Comparison of ENCODE assay signal across 1 cellular context in the genomic region with DNA sequence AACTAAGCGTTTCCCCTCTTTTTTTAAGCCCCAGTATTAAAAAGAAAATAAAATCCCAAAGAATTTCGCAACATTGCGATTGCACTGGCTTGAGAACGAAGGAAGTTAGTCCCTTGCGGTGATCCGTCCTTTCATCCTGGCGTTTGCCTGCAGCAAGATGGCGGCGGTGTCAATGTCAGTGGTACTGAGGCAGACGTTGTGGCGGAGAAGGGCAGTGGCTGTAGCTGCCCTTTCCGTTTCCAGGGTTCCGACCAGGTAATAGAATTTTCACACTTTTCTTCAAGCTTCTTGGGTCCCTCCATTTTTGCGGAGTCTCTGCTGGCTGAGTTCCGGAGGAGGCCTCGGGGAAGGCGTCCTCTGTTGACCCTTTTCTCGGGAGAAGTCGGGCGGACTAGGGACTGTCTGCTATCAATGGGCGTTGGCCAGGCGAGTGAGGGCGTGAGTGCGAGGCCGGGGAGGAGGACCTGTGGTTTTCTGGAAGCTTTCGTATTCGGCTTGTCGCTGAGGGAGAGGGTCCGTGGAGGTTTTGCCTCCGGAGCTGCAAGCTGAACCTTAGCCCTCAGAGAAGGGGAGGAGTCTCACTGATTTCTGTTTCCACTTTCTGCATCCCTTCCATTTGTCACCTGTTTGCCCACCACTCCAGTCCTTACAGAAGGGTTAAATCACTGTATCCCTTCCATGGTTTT.
TF ChIP-seq lines count a peak whose summit lies in the region.

A gene (plus strand): TSS at position 134 of the 686 bp plus-strand sequence. CDS start 24 bp downstream, at position 158.

TF ChIP-seq in K562, 482 proteins besides CTCF, POLR2A, EP300 and RAD21 (continued from another document and continues in another):
- TF ChIP-seq, protein P1, sequence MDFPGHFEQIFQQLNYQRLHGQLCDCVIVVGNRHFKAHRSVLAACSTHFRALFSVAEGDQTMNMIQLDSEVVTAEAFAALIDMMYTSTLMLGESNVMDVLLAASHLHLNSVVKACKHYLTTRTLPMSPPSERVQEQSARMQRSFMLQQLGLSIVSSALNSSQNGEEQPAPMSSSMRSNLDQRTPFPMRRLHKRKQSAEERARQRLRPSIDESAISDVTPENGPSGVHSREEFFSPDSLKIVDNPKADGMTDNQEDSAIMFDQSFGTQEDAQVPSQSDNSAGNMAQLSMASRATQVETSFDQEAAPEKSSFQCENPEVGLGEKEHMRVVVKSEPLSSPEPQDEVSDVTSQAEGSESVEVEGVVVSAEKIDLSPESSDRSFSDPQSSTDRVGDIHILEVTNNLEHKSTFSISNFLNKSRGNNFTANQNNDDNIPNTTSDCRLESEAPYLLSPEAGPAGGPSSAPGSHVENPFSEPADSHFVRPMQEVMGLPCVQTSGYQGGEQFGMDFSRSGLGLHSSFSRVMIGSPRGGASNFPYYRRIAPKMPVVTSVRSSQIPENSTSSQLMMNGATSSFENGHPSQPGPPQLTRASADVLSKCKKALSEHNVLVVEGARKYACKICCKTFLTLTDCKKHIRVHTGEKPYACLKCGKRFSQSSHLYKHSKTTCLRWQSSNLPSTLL (IDR thresholded peaks at IDR 0.05) = no peak
- TF ChIP-seq KDM2B (CRISPR knock-in tag; IDR thresholded peaks at IDR 0.05) = no peak
- TF ChIP-seq ZNF232 (CRISPR knock-in tag; IDR thresholded peaks at IDR 0.05) = no peak
- TF ChIP-seq ZC3H8 (IDR thresholded peaks at IDR 0.05) = no peak
- no peak for TF ChIP-seq MIER1 (IDR thresholded peaks at IDR 0.05; ENCODE audit: low read depth)
- 0 out of 2 replicates have a peak, but pooled peaks have one; percentile 24 for TF ChIP-seq FOXP1 (CRISPR knock-in tag; IDR thresholded peaks at IDR 0.05)
- no peak for TF ChIP-seq ZNF668 (CRISPR knock-in tag; IDR thresholded peaks at IDR 0.05)
- TF ChIP-seq FOSL1 (tag; conservative IDR thresholded peaks at IDR 0.05) = peak; percentile 43; the same call in 1 of the 2 replicates
- TF ChIP-seq, protein P2, sequence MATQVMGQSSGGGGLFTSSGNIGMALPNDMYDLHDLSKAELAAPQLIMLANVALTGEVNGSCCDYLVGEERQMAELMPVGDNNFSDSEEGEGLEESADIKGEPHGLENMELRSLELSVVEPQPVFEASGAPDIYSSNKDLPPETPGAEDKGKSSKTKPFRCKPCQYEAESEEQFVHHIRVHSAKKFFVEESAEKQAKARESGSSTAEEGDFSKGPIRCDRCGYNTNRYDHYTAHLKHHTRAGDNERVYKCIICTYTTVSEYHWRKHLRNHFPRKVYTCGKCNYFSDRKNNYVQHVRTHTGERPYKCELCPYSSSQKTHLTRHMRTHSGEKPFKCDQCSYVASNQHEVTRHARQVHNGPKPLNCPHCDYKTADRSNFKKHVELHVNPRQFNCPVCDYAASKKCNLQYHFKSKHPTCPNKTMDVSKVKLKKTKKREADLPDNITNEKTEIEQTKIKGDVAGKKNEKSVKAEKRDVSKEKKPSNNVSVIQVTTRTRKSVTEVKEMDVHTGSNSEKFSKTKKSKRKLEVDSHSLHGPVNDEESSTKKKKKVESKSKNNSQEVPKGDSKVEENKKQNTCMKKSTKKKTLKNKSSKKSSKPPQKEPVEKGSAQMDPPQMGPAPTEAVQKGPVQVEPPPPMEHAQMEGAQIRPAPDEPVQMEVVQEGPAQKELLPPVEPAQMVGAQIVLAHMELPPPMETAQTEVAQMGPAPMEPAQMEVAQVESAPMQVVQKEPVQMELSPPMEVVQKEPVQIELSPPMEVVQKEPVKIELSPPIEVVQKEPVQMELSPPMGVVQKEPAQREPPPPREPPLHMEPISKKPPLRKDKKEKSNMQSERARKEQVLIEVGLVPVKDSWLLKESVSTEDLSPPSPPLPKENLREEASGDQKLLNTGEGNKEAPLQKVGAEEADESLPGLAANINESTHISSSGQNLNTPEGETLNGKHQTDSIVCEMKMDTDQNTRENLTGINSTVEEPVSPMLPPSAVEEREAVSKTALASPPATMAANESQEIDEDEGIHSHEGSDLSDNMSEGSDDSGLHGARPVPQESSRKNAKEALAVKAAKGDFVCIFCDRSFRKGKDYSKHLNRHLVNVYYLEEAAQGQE (CRISPR knock-in tag; IDR thresholded peaks at IDR 0.05; ENCODE audit: low read depth) = no peak
- TF ChIP-seq, protein P3, sequence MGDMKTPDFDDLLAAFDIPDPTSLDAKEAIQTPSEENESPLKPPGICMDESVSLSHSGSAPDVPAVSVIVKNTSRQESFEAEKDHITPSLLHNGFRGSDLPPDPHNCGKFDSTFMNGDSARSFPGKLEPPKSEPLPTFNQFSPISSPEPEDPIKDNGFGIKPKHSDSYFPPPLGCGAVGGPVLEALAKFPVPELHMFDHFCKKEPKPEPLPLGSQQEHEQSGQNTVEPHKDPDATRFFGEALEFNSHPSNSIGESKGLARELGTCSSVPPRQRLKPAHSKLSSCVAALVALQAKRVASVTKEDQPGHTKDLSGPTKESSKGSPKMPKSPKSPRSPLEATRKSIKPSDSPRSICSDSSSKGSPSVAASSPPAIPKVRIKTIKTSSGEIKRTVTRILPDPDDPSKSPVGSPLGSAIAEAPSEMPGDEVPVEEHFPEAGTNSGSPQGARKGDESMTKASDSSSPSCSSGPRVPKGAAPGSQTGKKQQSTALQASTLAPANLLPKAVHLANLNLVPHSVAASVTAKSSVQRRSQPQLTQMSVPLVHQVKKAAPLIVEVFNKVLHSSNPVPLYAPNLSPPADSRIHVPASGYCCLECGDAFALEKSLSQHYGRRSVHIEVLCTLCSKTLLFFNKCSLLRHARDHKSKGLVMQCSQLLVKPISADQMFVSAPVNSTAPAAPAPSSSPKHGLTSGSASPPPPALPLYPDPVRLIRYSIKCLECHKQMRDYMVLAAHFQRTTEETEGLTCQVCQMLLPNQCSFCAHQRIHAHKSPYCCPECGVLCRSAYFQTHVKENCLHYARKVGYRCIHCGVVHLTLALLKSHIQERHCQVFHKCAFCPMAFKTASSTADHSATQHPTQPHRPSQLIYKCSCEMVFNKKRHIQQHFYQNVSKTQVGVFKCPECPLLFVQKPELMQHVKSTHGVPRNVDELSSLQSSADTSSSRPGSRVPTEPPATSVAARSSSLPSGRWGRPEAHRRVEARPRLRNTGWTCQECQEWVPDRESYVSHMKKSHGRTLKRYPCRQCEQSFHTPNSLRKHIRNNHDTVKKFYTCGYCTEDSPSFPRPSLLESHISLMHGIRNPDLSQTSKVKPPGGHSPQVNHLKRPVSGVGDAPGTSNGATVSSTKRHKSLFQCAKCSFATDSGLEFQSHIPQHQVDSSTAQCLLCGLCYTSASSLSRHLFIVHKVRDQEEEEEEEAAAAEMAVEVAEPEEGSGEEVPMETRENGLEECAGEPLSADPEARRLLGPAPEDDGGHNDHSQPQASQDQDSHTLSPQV (IDR thresholded peaks at IDR 0.05) = no peak
- TF ChIP-seq SMC3 (conservative IDR thresholded peaks at IDR 0.05; ENCODE audit: insufficient read depth, low read depth, low read length) = no peak
- no peak for TF ChIP-seq YBX1 (IDR thresholded peaks at IDR 0.05)
- TF ChIP-seq DDX20 (tag; IDR thresholded peaks at IDR 0.05; ENCODE audit: low read depth) = no peak
- TF ChIP-seq, protein P4, sequence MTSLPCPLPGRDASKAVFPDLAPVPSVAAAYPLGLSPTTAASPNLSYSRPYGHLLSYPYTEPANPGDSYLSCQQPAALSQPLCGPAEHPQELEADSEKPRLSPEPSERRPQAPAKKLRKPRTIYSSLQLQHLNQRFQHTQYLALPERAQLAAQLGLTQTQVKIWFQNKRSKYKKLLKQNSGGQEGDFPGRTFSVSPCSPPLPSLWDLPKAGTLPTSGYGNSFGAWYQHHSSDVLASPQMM (CRISPR knock-in tag; IDR thresholded peaks at IDR 0.05) = no peak
- TF ChIP-seq, protein P5, sequence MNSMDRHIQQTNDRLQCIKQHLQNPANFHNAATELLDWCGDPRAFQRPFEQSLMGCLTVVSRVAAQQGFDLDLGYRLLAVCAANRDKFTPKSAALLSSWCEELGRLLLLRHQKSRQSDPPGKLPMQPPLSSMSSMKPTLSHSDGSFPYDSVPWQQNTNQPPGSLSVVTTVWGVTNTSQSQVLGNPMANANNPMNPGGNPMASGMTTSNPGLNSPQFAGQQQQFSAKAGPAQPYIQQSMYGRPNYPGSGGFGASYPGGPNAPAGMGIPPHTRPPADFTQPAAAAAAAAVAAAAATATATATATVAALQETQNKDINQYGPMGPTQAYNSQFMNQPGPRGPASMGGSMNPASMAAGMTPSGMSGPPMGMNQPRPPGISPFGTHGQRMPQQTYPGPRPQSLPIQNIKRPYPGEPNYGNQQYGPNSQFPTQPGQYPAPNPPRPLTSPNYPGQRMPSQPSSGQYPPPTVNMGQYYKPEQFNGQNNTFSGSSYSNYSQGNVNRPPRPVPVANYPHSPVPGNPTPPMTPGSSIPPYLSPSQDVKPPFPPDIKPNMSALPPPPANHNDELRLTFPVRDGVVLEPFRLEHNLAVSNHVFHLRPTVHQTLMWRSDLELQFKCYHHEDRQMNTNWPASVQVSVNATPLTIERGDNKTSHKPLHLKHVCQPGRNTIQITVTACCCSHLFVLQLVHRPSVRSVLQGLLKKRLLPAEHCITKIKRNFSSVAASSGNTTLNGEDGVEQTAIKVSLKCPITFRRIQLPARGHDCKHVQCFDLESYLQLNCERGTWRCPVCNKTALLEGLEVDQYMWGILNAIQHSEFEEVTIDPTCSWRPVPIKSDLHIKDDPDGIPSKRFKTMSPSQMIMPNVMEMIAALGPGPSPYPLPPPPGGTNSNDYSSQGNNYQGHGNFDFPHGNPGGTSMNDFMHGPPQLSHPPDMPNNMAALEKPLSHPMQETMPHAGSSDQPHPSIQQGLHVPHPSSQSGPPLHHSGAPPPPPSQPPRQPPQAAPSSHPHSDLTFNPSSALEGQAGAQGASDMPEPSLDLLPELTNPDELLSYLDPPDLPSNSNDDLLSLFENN (IDR thresholded peaks at IDR 0.05; ENCODE audit: low read depth in 2 of 2, low read length in 2 of 2) = 0 out of 4 replicates have a peak, but pooled peaks of 1 of the 2 experiments have one; percentile 20
- TF ChIP-seq, protein P6, sequence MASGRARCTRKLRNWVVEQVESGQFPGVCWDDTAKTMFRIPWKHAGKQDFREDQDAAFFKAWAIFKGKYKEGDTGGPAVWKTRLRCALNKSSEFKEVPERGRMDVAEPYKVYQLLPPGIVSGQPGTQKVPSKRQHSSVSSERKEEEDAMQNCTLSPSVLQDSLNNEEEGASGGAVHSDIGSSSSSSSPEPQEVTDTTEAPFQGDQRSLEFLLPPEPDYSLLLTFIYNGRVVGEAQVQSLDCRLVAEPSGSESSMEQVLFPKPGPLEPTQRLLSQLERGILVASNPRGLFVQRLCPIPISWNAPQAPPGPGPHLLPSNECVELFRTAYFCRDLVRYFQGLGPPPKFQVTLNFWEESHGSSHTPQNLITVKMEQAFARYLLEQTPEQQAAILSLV (tag; IDR thresholded peaks at IDR 0.05) = peak; percentile 90
- no peak for TF ChIP-seq ZNF197 (CRISPR knock-in tag; IDR thresholded peaks at IDR 0.05; ENCODE audit: low read depth)
- no peak for TF ChIP-seq MXI1 (IDR thresholded peaks at IDR 0.05; ENCODE audit: low read depth, low read length)
- TF ChIP-seq RUNX1 (IDR thresholded peaks at IDR 0.05; ENCODE audit: low read depth) = no peak
- TF ChIP-seq BMI1 (IDR thresholded peaks at IDR 0.05; ENCODE audit: low read length) = peak; percentile 14; the same call in 1 of the 2 replicates
- TF ChIP-seq, protein P7, sequence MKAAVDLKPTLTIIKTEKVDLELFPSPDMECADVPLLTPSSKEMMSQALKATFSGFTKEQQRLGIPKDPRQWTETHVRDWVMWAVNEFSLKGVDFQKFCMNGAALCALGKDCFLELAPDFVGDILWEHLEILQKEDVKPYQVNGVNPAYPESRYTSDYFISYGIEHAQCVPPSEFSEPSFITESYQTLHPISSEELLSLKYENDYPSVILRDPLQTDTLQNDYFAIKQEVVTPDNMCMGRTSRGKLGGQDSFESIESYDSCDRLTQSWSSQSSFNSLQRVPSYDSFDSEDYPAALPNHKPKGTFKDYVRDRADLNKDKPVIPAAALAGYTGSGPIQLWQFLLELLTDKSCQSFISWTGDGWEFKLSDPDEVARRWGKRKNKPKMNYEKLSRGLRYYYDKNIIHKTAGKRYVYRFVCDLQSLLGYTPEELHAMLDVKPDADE (conservative IDR thresholded peaks at IDR 0.05; ENCODE audit: control insufficient read depth, low read depth, low read length) = no peak
- peak; percentile 88 for TF ChIP-seq EP400 (IDR thresholded peaks at IDR 0.05)
- TF ChIP-seq, protein P8, sequence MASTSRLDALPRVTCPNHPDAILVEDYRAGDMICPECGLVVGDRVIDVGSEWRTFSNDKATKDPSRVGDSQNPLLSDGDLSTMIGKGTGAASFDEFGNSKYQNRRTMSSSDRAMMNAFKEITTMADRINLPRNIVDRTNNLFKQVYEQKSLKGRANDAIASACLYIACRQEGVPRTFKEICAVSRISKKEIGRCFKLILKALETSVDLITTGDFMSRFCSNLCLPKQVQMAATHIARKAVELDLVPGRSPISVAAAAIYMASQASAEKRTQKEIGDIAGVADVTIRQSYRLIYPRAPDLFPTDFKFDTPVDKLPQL (IDR thresholded peaks at IDR 0.05; ENCODE audit: extremely low read depth, insufficient read length) = no peak
- TF ChIP-seq NFIX (CRISPR knock-in tag; IDR thresholded peaks at IDR 0.05; ENCODE audit: low read depth) = no peak
- TF ChIP-seq SMARCC2 (IDR thresholded peaks at IDR 0.05; ENCODE audit: low read depth) = no peak
- peak; percentile 86 for TF ChIP-seq PHF20 (IDR thresholded peaks at IDR 0.05; ENCODE audit: partially characterized antibody)
- TF ChIP-seq ZNF143 (CRISPR knock-in tag; IDR thresholded peaks at IDR 0.05) = no peak
- peak; percentile 60; the same call in 1 of the 2 replicates for TF ChIP-seq CBX1 (IDR thresholded peaks at IDR 0.05; ENCODE audit: low read depth)
- TF ChIP-seq TCFL5 (CRISPR knock-in tag; conservative IDR thresholded peaks at IDR 0.05) = no peak
- TF ChIP-seq ESRRA (IDR thresholded peaks at IDR 0.05; ENCODE audit: borderline replicate concordance, low read depth) = peak; percentile 97
- no peak for TF ChIP-seq E2F3 (CRISPR knock-in tag; IDR thresholded peaks at IDR 0.05)
- TF ChIP-seq, protein P9, sequence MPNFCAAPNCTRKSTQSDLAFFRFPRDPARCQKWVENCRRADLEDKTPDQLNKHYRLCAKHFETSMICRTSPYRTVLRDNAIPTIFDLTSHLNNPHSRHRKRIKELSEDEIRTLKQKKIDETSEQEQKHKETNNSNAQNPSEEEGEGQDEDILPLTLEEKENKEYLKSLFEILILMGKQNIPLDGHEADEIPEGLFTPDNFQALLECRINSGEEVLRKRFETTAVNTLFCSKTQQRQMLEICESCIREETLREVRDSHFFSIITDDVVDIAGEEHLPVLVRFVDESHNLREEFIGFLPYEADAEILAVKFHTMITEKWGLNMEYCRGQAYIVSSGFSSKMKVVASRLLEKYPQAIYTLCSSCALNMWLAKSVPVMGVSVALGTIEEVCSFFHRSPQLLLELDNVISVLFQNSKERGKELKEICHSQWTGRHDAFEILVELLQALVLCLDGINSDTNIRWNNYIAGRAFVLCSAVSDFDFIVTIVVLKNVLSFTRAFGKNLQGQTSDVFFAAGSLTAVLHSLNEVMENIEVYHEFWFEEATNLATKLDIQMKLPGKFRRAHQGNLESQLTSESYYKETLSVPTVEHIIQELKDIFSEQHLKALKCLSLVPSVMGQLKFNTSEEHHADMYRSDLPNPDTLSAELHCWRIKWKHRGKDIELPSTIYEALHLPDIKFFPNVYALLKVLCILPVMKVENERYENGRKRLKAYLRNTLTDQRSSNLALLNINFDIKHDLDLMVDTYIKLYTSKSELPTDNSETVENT (CRISPR knock-in tag; IDR thresholded peaks at IDR 0.05) = no peak
- TF ChIP-seq, protein P10, sequence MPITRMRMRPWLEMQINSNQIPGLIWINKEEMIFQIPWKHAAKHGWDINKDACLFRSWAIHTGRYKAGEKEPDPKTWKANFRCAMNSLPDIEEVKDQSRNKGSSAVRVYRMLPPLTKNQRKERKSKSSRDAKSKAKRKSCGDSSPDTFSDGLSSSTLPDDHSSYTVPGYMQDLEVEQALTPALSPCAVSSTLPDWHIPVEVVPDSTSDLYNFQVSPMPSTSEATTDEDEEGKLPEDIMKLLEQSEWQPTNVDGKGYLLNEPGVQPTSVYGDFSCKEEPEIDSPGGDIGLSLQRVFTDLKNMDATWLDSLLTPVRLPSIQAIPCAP (CRISPR knock-in tag; IDR thresholded peaks at IDR 0.05; ENCODE audit: borderline replicate concordance) = no peak
